In the genomic region with DNA sequence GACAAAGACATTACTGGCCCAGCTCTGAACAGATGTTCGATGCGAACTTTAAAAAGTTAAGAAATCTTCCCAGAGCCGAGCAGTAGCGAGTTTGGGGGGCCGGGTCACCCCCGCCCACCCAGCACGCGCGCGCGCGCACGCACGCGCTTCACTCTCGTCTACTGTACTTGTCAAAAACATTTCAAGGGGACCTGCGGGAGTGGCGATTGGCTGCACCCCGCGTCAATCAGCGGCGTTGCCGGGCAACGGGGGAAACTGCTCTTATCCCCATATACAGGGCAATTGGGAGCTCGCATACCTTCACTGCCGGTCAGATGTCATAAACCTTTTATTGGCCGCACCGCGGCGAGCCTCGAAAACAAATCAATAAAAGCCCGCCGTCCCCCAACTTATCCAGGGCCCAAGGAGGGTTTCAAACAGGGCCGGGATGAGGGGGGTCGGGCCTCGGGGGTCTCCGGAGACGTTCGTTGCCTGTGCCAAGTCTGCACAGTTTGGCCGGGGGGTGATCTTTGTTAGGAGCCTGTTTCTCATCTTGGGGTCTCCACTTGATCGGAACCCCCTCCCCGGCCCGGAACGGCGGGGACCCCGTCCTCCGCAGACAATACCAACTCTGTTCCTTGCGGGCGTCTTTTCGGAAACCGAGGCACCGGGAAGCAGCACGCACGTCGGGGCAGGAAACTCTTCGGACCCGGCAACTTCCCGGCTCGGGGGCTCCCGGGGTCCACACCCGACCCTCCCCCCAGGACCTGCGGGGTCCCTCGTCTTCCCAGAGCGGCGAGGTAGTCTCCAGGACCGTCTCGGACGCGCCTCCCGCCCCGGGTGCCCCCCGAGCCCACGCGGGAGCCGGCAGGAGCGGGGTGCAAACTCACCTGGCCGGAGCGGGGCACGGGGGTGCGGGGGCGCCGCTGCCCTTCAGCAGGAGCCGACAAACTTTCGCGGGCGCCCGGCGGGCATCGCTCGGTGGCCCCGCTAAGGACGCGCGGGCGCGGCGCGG, we compare ENCODE assay signal across 8 cellular contexts. TPM values are rescaled to one million over a fixed set of nuclear protein-coding genes. Genes with fewer than 3 reads are reported as not detected.
DNase-seq lines count a peak whose midpoint lies in the region; ATAC-seq and TF ChIP-seq lines count a peak whose summit lies in the region.

No MANE protein-coding gene starts in this region.

- no peak for TF ChIP-seq POLR2A in stomach (IDR thresholded peaks at IDR 0.05)

- peak overlapping the region; percentile 11 for H3K27ac ChIP-seq in foreskin keratinocyte
- H3K27ac ChIP-seq in stomach = peak overlapping the region; percentile 95 to 99 (median 99)

- DNase-seq in EL (peak; percentile 98), H7 (peak; percentile 99), SHP77 treated with DMSO at 0.1 percent for 48 hours (lab: John Stamatoyannopoulos, UW) (peak; percentile 86), foreskin keratinocyte (peak; percentile 91 to 97), neural crest cell (ENCODE audit: low read depth, low spot score) (peak; percentile 97), stomach (peak; percentile 98)
- DNase-seq in activated gamma-delta T cell treated with anti-CD3 and anti-CD28 coated beads, Interleukin-2, amount 50 U/mL, for 16 hours (ENCODE audit: low read depth) = peak; percentile 100

- no peaks in the 10 kb centered on the region for H3K27me3 ChIP-seq in H7 (ENCODE audit: control insufficient read depth, insufficient read depth, low read length)
- H3K27me3 ChIP-seq in Loucy (ENCODE audit: insufficient read depth, low read length, poor library complexity, severe bottlenecking) = no peaks in the 10 kb centered on the region
- H3K27me3 ChIP-seq in foreskin keratinocyte = no peaks in the 10 kb centered on the region
- no peaks in the 10 kb centered on the region for H3K27me3 ChIP-seq in stomach

- ATAC-seq in foreskin keratinocyte = peak; percentile 89

- peaks cover 9% of the 10 kb centered on the region for H3K36me3 Mint-ChIP-seq in neural crest cell (ENCODE audit: low read depth)

- H3F3A ChIP-seq in Loucy (ENCODE audit: low read depth) = no peaks in the 10 kb centered on the region

- H3K4me3 Mint-ChIP-seq in neural crest cell = peak overlapping the region; percentile 98

- H3K36me3 ChIP-seq in H7 (replicated peaks; ENCODE audit: control insufficient read depth, insufficient read depth, low read length) (peaks cover 12% of the 10 kb centered on the region), Loucy (ENCODE audit: insufficient read depth, low read length) (peaks cover 9% of the 10 kb centered on the region; the same call in 1 of the 2 replicates), stomach (peaks cover 4 to 14% (median 14%) of the 10 kb centered on the region in 4 donors)

- intact Hi-C loops in stomach (cut with DNase I; ENCODE audit: low total_unique reads) = no loop called here

- H4K20me1 ChIP-seq in Loucy (ENCODE audit: insufficient read depth, low read length, poor library complexity, severe bottlenecking) = peaks cover 23% of the 10 kb centered on the region

- peaks cover 21% of the 10 kb centered on the region for H3K4me1 Mint-ChIP-seq in neural crest cell

- H2AFZ ChIP-seq in Loucy (ENCODE audit: low read length) = peak overlapping the region; percentile 32; the same call in 1 of the 2 replicates

- peaks cover 4% of the 10 kb centered on the region for H3K27me3 Mint-ChIP-seq in neural crest cell (ENCODE audit: low read depth)

- TF ChIP-seq EP300 in stomach (IDR thresholded peaks at IDR 0.05) = no peak

- H3K79me2 ChIP-seq in Loucy (ENCODE audit: insufficient read depth, low read length) = peaks cover 78% of the 10 kb centered on the region

- H3K9me2 ChIP-seq in Loucy (replicated peaks; ENCODE audit: low read depth, low read length) = no peaks in the 10 kb centered on the region

- H3K4me3 ChIP-seq in H7 (ENCODE audit: insufficient read depth, low read depth, low read length) (peak overlapping the region; percentile 77), Loucy (ENCODE audit: low read length, poor library complexity, severe bottlenecking) (peak overlapping the region; percentile 80), stomach (peak overlapping the region; percentile 78 to 92 (median 90))

- peak overlapping the region; percentile 32 for H3K27ac Mint-ChIP-seq in neural crest cell (ENCODE audit: unreplicated experiment)

- peak overlapping the region; percentile 84 for H3K9ac ChIP-seq in Loucy (ENCODE audit: low read depth, low read length, poor library complexity, severe bottlenecking)

- 0 to 1% (median 0%) methylated on average over 45 to 98 of the region's 98 CpGs for WGBS in stomach, 5 donors

- H3K9me3 ChIP-seq in Loucy (ENCODE audit: insufficient read depth, low read depth, low read length) = no peaks in the 10 kb centered on the region
- H3K9me3 ChIP-seq in stomach = no peaks in the 10 kb centered on the region

- H3K9me3 Mint-ChIP-seq in neural crest cell = no peaks in the 10 kb centered on the region

- H3K4me1 ChIP-seq in Loucy (ENCODE audit: insufficient read depth, low read length, poor library complexity, severe bottlenecking) (peaks cover 42% of the 10 kb centered on the region), foreskin keratinocyte (no peaks in the 10 kb centered on the region), stomach (peaks cover 19 to 71% (median 37%) of the 10 kb centered on the region in 4 donors)

- peak overlapping the region; percentile 92 for H3K4me2 ChIP-seq in Loucy (ENCODE audit: low read depth, low read length, poor library complexity, severe bottlenecking)

- TF ChIP-seq CTCF in Loucy (conservative IDR thresholded peaks at IDR 0.05; ENCODE audit: low read length) (no peak), foreskin keratinocyte (conservative IDR thresholded peaks at IDR 0.05) (no peak), neural crest cell (conservative IDR thresholded peaks at IDR 0.05) (no peak), stomach (IDR thresholded peaks at IDR 0.05) (no peak)

RNA-seq across cellular contexts. Expression of gene FOXN3, which starts 0.7 kb away (rescaled TPM):
- total RNA-seq in H7 (2014; rRNA removed; shearing (Covaris generic)) = 64.6 and 93.6 TPM in 2 replicates
- total RNA-seq in foreskin keratinocyte (14.5 and 20.1 TPM in 2 replicates), neural crest cell (36.7 and 41.4 TPM in 2 replicates), stomach (100 to 1,000 TPM in 3 of 5 donors, 10 to 100 TPM in 2; 37.4 to 126 (median 100) TPM)
- polyA plus RNA-seq in foreskin keratinocyte (3.1 TPM in 2 replicates), stomach (10 to 100 TPM; 12.5 to 38.5 (median 23.0) TPM)

Comparison
In these comparisons a context has a peak if more than half of its experiments do, and no peak if none do; other contexts are left out.
1. Peak in every context shown above with its lines: DNase-seq, ATAC-seq, H3K4me3 ChIP-seq and H3K27ac ChIP-seq.